Comparison of ENCODE assay signal across 8 cellular contexts in genomic region chr16:86761117-86761971, GRCh38.
A peak's percentile ranks its signal among the peaks of the same experiment; 100 is the strongest.
DNase-seq lines count a peak whose midpoint lies in the region; ATAC-seq, FAIRE-seq and TF ChIP-seq lines count a peak whose summit lies in the region.

No MANE protein-coding gene starts in this region.

- peaks cover 15% of the 10 kb centered on the region; the same call in 1 of the 2 replicates for H3K4me1 ChIP-seq in GM23248 (ENCODE audit: insufficient read depth)
- peaks cover 4% of the 10 kb centered on the region for H3K4me1 ChIP-seq in keratinocyte (ENCODE audit: control insufficient read depth, extremely low read depth, insufficient read depth, low read length)

- 2% methylated on average over 26 to 28 of the region's 28 CpGs for WGBS in GM23248 (ENCODE audit: low coverage in 1 of 2, low lambda C conversion rate in 2 of 2, missing lambda C conversion rate in 2 of 2), 2 experiments

- H2AFZ ChIP-seq in GM23248 (peak overlapping the region; percentile 65), keratinocyte (ENCODE audit: control insufficient read depth, low read length) (peak overlapping the region; percentile 13)

- no peaks in the 10 kb centered on the region for H3K9me1 ChIP-seq in keratinocyte (ENCODE audit: control insufficient read depth, extremely low read depth, insufficient read depth, low read length)

- no peak for FAIRE-seq in keratinocyte (lab: Jason Lieb, UNC)

- H3K9me3 ChIP-seq in GM23248 (ENCODE audit: low read depth) (no peaks in the 10 kb centered on the region), keratinocyte (ENCODE audit: control insufficient read depth, low read depth, low read length) (no peaks in the 10 kb centered on the region)

- peak overlapping the region; percentile 30; the same call in 1 of the 2 replicates for H3K9ac ChIP-seq in GM23248
- H3K9ac ChIP-seq in keratinocyte (ENCODE audit: control insufficient read depth, extremely low read depth, insufficient read depth, low read length): no peak overlapping the region

- no peak for ATAC-seq in GM19023 (IDR thresholded peaks at IDR 0.05; ENCODE audit: unreplicated experiment)
- ATAC-seq in HG02973 (IDR thresholded peaks at IDR 0.05; ENCODE audit: unreplicated experiment): no peak

- DNase-seq in 8988T: peak; percentile 59
- peak; percentile 78 for DNase-seq in GM23248
- DNase-seq in SW480 (ENCODE audit: low spot score): peak; percentile 23
- peak; percentile 79 for DNase-seq in brain microvascular endothelial cell
- DNase-seq in keratinocyte (ENCODE audit: low read depth, low spot score): no peak
- peak; percentile 57 for DNase-seq in stimulated activated CD4-positive, alpha-beta T cell treated with anti-CD3 and anti-CD28 coated beads, Interleukin-4, amount 100 ng/mL, for 1 hour

- H3K27me3 ChIP-seq in GM23248 (replicated peaks; ENCODE audit: insufficient read depth): no peaks in the 10 kb centered on the region
- H3K27me3 ChIP-seq in brain microvascular endothelial cell (replicated peaks): no peaks in the 10 kb centered on the region
- peaks cover 22% of the 10 kb centered on the region for H3K27me3 ChIP-seq in keratinocyte (ENCODE audit: control insufficient read depth, extremely low read depth, insufficient read depth, low read length)

- no peaks in the 10 kb centered on the region for H3K79me2 ChIP-seq in GM23248 (ENCODE audit: insufficient read depth)
- no peaks in the 10 kb centered on the region for H3K79me2 ChIP-seq in keratinocyte (ENCODE audit: control insufficient read depth, insufficient read depth, low read length)

- peak overlapping the region; percentile 69 for H3K4me3 ChIP-seq in GM23248
- H3K4me3 ChIP-seq in brain microvascular endothelial cell (ENCODE audit: low read depth, low read length): peak overlapping the region; percentile 29
- no peak overlapping the region for H3K4me3 ChIP-seq in keratinocyte (ENCODE audit: control insufficient read depth in 2 of 3, extremely low read depth in 1 of 3, insufficient read depth in 2 of 3, low read depth in 1 of 3, low read length in 3 of 3)

- H4K20me1 ChIP-seq in GM23248 (ENCODE audit: insufficient read depth) (no peaks in the 10 kb centered on the region), keratinocyte (ENCODE audit: control insufficient read depth, extremely low read depth, insufficient read depth, low read length) (no peaks in the 10 kb centered on the region)

- H3K4me2 ChIP-seq in GM23248 (ENCODE audit: unreplicated experiment) (peak overlapping the region; percentile 84), keratinocyte (ENCODE audit: control insufficient read depth, extremely low read depth, insufficient read depth, low read depth, low read length) (peak overlapping the region; percentile 55)

- H3F3A ChIP-seq in GM23248 (ENCODE audit: insufficient read depth): peaks cover 5% of the 10 kb centered on the region

- peak; percentile 94 for TF ChIP-seq CTCF in brain microvascular endothelial cell (IDR thresholded peaks at IDR 0.05; ENCODE audit: low read depth, low read length, missing control alignments)
- TF ChIP-seq CTCF in keratinocyte (optimal IDR thresholded peaks at IDR 0.05 in 1 of 3, IDR thresholded peaks at IDR 0.05 in 1 of 3, conservative IDR thresholded peaks at IDR 0.05 in 1 of 3; ENCODE audit: extremely low read depth in 1 of 3, insufficient read depth in 2 of 3, low read length in 3 of 3): peak; percentile 80 to 92 (median 85)

- H3K36me3 ChIP-seq in GM23248 (ENCODE audit: low read depth) (no peaks in the 10 kb centered on the region), brain microvascular endothelial cell (replicated peaks) (no peaks in the 10 kb centered on the region), keratinocyte (ENCODE audit: control insufficient read depth in 2 of 2, extremely low read depth in 1 of 2, insufficient read depth in 2 of 2, low read length in 2 of 2) (no peaks in the 10 kb centered on the region)

- H3K27ac ChIP-seq in GM23248 (peak overlapping the region; percentile 14; the same call in 1 of the 2 replicates), brain microvascular endothelial cell (peak overlapping the region; percentile 24), keratinocyte (ENCODE audit: control insufficient read depth, insufficient read depth, low read length) (no peak overlapping the region)

- dilution Hi-C loops in keratinocyte (cut with MboI; ENCODE audit: extremely low pct_ligation_motif_present, low sequenced_read_pairs): no loop called here

- no peaks in the 10 kb centered on the region for H3K9me2 ChIP-seq in GM23248 (ENCODE audit: insufficient read depth)

- in situ Hi-C loops in GM23248 (cut with MboI): no loop called here
- in situ Hi-C loops in brain microvascular endothelial cell (cut with HindIII; ENCODE audit: low pct_ligation_motif_present, low sequenced_read_pairs): loop anchor here (25.0 kb wide), 1 partner anchor 174 kb away; the partner anchor contains the start of gene FOXL1

Comparison
In these comparisons a context has a peak if more than half of its experiments do, and no peak if none do; other contexts are left out.
1. H3K4me3 ChIP-seq: peak in GM23248 (single experiment) and brain microvascular endothelial cell (single experiment); none in keratinocyte (0 of 3).